Comparison of ENCODE assay signal across 1 cellular context in the genomic region with DNA sequence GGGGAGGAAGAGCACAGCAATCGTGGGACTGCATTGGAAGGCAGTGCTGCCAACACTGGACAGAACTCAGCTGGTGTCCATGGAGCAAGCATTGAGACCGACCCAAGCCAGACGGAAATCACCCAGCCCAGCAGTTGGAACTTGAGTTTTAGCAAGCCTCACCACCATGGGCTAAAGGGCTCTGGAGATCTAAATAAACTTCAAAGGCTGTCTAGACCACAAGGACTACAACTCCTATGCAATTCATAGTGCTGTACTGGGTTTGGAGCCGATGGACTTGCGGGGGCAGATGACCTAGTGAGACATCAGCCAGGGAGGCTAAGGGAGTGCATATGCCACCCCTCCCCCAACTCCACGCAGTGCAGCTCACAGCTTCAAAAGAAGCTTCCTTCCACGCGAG.
TF ChIP-seq lines count a peak whose summit lies in the region.

No MANE protein-coding gene starts in this region.

TF ChIP-seq in IMR-90, 13 proteins besides CTCF, POLR2A, EP300 and RAD21 (continued from another document):
- TF ChIP-seq, protein P1, sequence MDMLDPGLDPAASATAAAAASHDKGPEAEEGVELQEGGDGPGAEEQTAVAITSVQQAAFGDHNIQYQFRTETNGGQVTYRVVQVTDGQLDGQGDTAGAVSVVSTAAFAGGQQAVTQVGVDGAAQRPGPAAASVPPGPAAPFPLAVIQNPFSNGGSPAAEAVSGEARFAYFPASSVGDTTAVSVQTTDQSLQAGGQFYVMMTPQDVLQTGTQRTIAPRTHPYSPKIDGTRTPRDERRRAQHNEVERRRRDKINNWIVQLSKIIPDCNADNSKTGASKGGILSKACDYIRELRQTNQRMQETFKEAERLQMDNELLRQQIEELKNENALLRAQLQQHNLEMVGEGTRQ (IDR thresholded peaks at IDR 0.05; ENCODE audit: low read depth, low read length) = no peak
- TF ChIP-seq MXI1 (IDR thresholded peaks at IDR 0.05; ENCODE audit: borderline replicate concordance, low read depth, low read length) (no peak), SMC3 (IDR thresholded peaks at IDR 0.05; ENCODE audit: low read depth, low read length) (no peak), RCOR1 (IDR thresholded peaks at IDR 0.05; ENCODE audit: insufficient replicate concordance, low read length) (no peak), RFX5 (IDR thresholded peaks at IDR 0.05; ENCODE audit: low read depth, low read length) (no peak), MAFK (IDR thresholded peaks at IDR 0.05; ENCODE audit: low read depth, low read length) (no peak), MAZ (IDR thresholded peaks at IDR 0.05; ENCODE audit: borderline replicate concordance, low read depth, low read length) (no peak)
- TF ChIP-seq, protein P2, sequence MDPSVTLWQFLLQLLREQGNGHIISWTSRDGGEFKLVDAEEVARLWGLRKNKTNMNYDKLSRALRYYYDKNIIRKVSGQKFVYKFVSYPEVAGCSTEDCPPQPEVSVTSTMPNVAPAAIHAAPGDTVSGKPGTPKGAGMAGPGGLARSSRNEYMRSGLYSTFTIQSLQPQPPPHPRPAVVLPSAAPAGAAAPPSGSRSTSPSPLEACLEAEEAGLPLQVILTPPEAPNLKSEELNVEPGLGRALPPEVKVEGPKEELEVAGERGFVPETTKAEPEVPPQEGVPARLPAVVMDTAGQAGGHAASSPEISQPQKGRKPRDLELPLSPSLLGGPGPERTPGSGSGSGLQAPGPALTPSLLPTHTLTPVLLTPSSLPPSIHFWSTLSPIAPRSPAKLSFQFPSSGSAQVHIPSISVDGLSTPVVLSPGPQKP (IDR thresholded peaks at IDR 0.05; ENCODE audit: borderline replicate concordance, low read depth, low read length) = no peak
